In the genomic region with DNA sequence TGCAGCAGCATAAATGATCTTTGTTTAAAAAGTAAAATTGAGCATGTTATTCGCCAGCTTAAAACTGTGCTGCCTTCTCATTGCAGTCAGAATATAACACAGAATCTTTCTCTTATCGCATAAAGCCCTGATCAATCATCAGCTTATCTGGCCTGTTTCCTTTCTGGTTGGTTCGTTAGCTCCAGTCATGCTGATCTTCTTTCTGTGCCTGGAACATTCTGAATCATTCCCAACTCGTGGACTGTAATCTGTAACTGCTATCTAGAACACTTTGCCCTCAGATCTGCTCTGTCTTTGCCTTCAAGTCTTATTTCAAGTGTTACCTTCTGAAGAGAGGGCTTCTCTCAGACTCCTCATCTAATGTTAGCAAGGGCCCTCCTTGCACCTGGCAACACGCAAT, we compare ENCODE assay signal across 1 cellular context.
TF ChIP-seq lines count a peak whose summit lies in the region.

No MANE protein-coding gene starts in this region.

TF ChIP-seq in K562, 482 proteins besides CTCF, POLR2A, EP300 and RAD21 (continued from another document and continues in another):
- TF ChIP-seq ZNF740 (CRISPR knock-in tag; IDR thresholded peaks at IDR 0.05) (no peak), ZNF740 (tag; IDR thresholded peaks at IDR 0.05) (no peak), TCF7 (IDR thresholded peaks at IDR 0.05; ENCODE audit: borderline replicate concordance) (no peak), ATF1 (CRISPR knock-in tag; IDR thresholded peaks at IDR 0.05) (no peak), ATF1 (tag; IDR thresholded peaks at IDR 0.05) (peak; percentile 27; the same call in 1 of the 2 replicates), HDAC1 (IDR thresholded peaks at IDR 0.05) (no peak; a peak in 1 of 4 replicates), SMARCE1 (IDR thresholded peaks at IDR 0.05) (peak; percentile 83; the same call in 1 of the 2 replicates), RBM17 (IDR thresholded peaks at IDR 0.05; ENCODE audit: borderline replicate concordance, low read depth, low read length) (no peak), RBM25 (IDR thresholded peaks at IDR 0.05; ENCODE audit: low read depth, low read length, severe bottlenecking) (no peak), SETDB1 (IDR thresholded peaks at IDR 0.05; ENCODE audit: low read length) (no peak), ZNF431 (CRISPR knock-in tag; IDR thresholded peaks at IDR 0.05) (no peak), HNRNPLL (IDR thresholded peaks at IDR 0.05; ENCODE audit: low read depth, low read length, poor library complexity, severe bottlenecking) (no peak), RBM14 (IDR thresholded peaks at IDR 0.05; ENCODE audit: borderline replicate concordance, insufficient read depth, low read depth, low read length) (no peak), ELF4 (CRISPR knock-in tag; IDR thresholded peaks at IDR 0.05) (no peak), PYGO2 (tag; IDR thresholded peaks at IDR 0.05) (no peak), BDP1 (IDR thresholded peaks at IDR 0.05; ENCODE audit: insufficient read depth, insufficient read length) (no peak), ZNF121 (CRISPR knock-in tag; conservative IDR thresholded peaks at IDR 0.05) (no peak), STAT5A (IDR thresholded peaks at IDR 0.05; ENCODE audit: borderline replicate concordance, low read length) (no peak), ZNF766 (CRISPR knock-in tag; conservative IDR thresholded peaks at IDR 0.05) (no peak), MITF (IDR thresholded peaks at IDR 0.05) (peak; percentile 63; the same call in 1 of the 2 replicates), HDAC6 (IDR thresholded peaks at IDR 0.05; ENCODE audit: low read depth, low read length) (no peak), YY1 (IDR thresholded peaks at IDR 0.05; ENCODE audit: borderline replicate concordance in 1 of 3, control insufficient read depth in 1 of 3, extremely low read depth in 1 of 3, insufficient read depth in 3 of 3, insufficient read length in 1 of 3, insufficient replicate concordance in 2 of 3, low read depth in 1 of 3, low read length in 2 of 3) (no peak), LARP7 (IDR thresholded peaks at IDR 0.05) (no peak), FOXM1 (IDR thresholded peaks at IDR 0.05; ENCODE audit: low read depth) (peak; percentile 31; the same call in 1 of the 2 replicates), FOXM1 (CRISPR knock-in tag; IDR thresholded peaks at IDR 0.05; ENCODE audit: low read depth) (no peak), U2AF1 (optimal IDR thresholded peaks at IDR 0.05; ENCODE audit: low read depth, low read length) (no peak), FOXP4 (CRISPR knock-in tag; IDR thresholded peaks at IDR 0.05; ENCODE audit: borderline replicate concordance) (no peak), E4F1 (CRISPR knock-in tag; IDR thresholded peaks at IDR 0.05; ENCODE audit: borderline replicate concordance) (no peak), TSHZ1 (CRISPR knock-in tag; IDR thresholded peaks at IDR 0.05) (no peak)
- TF ChIP-seq, protein P1, sequence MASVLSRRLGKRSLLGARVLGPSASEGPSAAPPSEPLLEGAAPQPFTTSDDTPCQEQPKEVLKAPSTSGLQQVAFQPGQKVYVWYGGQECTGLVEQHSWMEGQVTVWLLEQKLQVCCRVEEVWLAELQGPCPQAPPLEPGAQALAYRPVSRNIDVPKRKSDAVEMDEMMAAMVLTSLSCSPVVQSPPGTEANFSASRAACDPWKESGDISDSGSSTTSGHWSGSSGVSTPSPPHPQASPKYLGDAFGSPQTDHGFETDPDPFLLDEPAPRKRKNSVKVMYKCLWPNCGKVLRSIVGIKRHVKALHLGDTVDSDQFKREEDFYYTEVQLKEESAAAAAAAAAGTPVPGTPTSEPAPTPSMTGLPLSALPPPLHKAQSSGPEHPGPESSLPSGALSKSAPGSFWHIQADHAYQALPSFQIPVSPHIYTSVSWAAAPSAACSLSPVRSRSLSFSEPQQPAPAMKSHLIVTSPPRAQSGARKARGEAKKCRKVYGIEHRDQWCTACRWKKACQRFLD (CRISPR knock-in tag; IDR thresholded peaks at IDR 0.05), result no peak
- TF ChIP-seq, protein P2, sequence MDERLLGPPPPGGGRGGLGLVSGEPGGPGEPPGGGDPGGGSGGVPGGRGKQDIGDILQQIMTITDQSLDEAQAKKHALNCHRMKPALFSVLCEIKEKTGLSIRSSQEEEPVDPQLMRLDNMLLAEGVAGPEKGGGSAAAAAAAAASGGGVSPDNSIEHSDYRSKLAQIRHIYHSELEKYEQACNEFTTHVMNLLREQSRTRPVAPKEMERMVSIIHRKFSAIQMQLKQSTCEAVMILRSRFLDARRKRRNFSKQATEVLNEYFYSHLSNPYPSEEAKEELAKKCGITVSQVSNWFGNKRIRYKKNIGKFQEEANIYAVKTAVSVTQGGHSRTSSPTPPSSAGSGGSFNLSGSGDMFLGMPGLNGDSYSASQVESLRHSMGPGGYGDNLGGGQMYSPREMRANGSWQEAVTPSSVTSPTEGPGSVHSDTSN (CRISPR knock-in tag; IDR thresholded peaks at IDR 0.05; ENCODE audit: low read depth), result no peak
- TF ChIP-seq, protein P2 (tag; conservative IDR thresholded peaks at IDR 0.05; ENCODE audit: low read depth), result peak; percentile 69
- TF ChIP-seq, protein P3, sequence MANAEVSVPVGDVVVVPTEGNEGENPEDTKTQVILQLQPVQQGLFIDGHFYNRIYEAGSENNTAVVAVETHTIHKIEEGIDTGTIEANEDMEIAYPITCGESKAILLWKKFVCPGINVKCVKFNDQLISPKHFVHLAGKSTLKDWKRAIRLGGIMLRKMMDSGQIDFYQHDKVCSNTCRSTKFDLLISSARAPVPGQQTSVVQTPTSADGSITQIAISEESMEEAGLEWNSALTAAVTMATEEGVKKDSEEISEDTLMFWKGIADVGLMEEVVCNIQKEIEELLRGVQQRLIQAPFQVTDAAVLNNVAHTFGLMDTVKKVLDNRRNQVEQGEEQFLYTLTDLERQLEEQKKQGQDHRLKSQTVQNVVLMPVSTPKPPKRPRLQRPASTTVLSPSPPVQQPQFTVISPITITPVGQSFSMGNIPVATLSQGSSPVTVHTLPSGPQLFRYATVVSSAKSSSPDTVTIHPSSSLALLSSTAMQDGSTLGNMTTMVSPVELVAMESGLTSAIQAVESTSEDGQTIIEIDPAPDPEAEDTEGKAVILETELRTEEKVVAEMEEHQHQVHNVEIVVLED (CRISPR knock-in tag; IDR thresholded peaks at IDR 0.05), result no peak
